8 cellular contexts compared by ENCODE assay signal in genomic region chr12:4910502-4911315, GRCh38. TPM values are rescaled to one million over a fixed set of nuclear protein-coding genes. Genes with fewer than 3 reads are reported as not detected.
A peak's percentile ranks its signal among the peaks of the same experiment; 100 is the strongest.
DNase-seq lines count a peak whose midpoint lies in the region; ATAC-seq and TF ChIP-seq lines count a peak whose summit lies in the region.

No MANE protein-coding gene starts in this region.

- no peaks in the 10 kb centered on the region for H3K36me3 Mint-ChIP-seq in Calu3 (ENCODE audit: insufficient read depth, unreplicated experiment)

- no peaks in the 10 kb centered on the region for H3K4me1 Mint-ChIP-seq in Calu3 (ENCODE audit: low read depth, unreplicated experiment)

- no peak overlapping the region for H3K4me3 Mint-ChIP-seq in Calu3 (ENCODE audit: low read depth, unreplicated experiment)

- H3K36me3 ChIP-seq in lower lobe of right lung = no peaks in the 10 kb centered on the region
- no peaks in the 10 kb centered on the region for H3K36me3 ChIP-seq in urinary bladder (ENCODE audit: insufficient read depth)

- peaks cover 76% of the 10 kb centered on the region for H3K27me3 ChIP-seq in lower lobe of right lung (ENCODE audit: low read depth)

- no peaks in the 10 kb centered on the region for H3K9me3 ChIP-seq in lower lobe of right lung

- under 1% methylated on average over 49 of the region's 49 CpGs for WGBS in urinary bladder

- peak; percentile 24 for DNase-seq in stimulated activated CD4-positive, alpha-beta T cell treated with anti-CD3 and anti-CD28 coated beads, Interleukin-15, amount 100 ng/mL, for 24 hours
- DNase-seq in stimulated activated CD4-positive, alpha-beta T cell treated with anti-CD3 and anti-CD28 coated beads, Interleukin-4, amount 100 ng/mL, for 24 hours = no peak
- DNase-seq in astrocyte of the hippocampus (ENCODE audit: low read depth, low spot score) (peak; percentile 18), lower lobe of right lung (no peak), OCI-M1 (lab: John Stamatoyannopoulos, UW) (no peak), Calu3 (no peak)

- CTCF ChIA-PET in Calu3 (lab: Charles Lee) = no interaction called here

- ATAC-seq in lower lobe of right lung (no peak), GM18873 (IDR thresholded peaks at IDR 0.05; ENCODE audit: low FRiP score, unreplicated experiment) (no peak)

- peaks cover 26% of the 10 kb centered on the region for H3K4me1 ChIP-seq in lower lobe of right lung
- H3K4me1 ChIP-seq in urinary bladder (ENCODE audit: insufficient read depth) = no peaks in the 10 kb centered on the region

- H3K27ac ChIP-seq in lower lobe of right lung (no peak overlapping the region), urinary bladder (ENCODE audit: low read depth) (no peak overlapping the region)

- peaks cover 15% of the 10 kb centered on the region for H3K27me3 Mint-ChIP-seq in Calu3 (ENCODE audit: unreplicated experiment)

- TF ChIP-seq CTCF in lower lobe of right lung (IDR thresholded peaks at IDR 0.05) (no peak), Calu3 (IDR thresholded peaks at IDR 0.05; ENCODE audit: unreplicated experiment) (no peak)

- intact Hi-C loops in lower lobe of right lung (cut with DNase I) = no loop called here
- intact Hi-C loops in Calu3 (cut with micrococcal nuclease; ENCODE audit: unreplicated experiment) = no loop called here

- no peak overlapping the region for H3K27ac Mint-ChIP-seq in Calu3 (ENCODE audit: unreplicated experiment)

- no TSS peak for BruUV-seq in Calu3 (replicated peaks; lab: Mats Ljungman, UMichigan)

- peak overlapping the region; percentile 43 for H3K4me3 ChIP-seq in lower lobe of right lung
- peak overlapping the region; percentile 44 for H3K4me3 ChIP-seq in urinary bladder (ENCODE audit: low read depth, low read length)

- H3K9me3 Mint-ChIP-seq in Calu3 (ENCODE audit: low read depth, unreplicated experiment) = no peaks in the 10 kb centered on the region

RNA-seq across cellular contexts. Expression of gene KCNA1, which starts 1.0 kb away (rescaled TPM):
- not detected for total RNA-seq in lower lobe of right lung
- total RNA-seq in urinary bladder = 5.9 TPM
- polyA plus RNA-seq in urinary bladder = 0.10 TPM
- not detected in 2 replicates for total RNA-seq in Calu3 (2022)

Comparison
In these comparisons a context has a peak if more than half of its experiments do, and no peak if none do; other contexts are left out.
1. DNase-seq: peak in stimulated activated CD4-positive, alpha-beta T cell treated with anti-CD3 and anti-CD28 coated beads, Interleukin-15, amount 100 ng/mL, for 24 hours (single experiment) and astrocyte of the hippocampus (single experiment); none in stimulated activated CD4-positive, alpha-beta T cell treated with anti-CD3 and anti-CD28 coated beads, Interleukin-4, amount 100 ng/mL, for 24 hours (single experiment), lower lobe of right lung (single experiment), OCI-M1 (single experiment) and Calu3 (single experiment).